Comparison of ENCODE assay signal across 20 cellular contexts in the genomic region with DNA sequence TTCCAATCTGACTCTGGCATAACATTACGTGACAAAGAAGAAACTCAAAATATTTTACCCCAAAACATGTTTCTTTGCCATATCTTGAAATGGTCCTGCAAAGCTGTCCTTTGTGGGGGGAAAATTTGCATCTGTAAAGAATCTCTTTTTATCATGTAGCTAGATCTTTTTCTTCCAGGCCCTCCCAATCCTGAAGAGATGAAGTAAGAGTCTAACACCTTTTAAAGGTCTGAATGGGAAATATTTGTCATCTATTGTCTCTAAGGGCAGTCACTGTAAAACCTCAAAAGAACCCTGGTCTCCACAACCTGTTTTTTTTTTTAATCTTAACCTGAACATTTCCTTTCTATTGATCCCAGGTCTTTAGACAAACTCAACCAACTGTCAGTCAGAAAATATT. TPM values are rescaled to one million over a fixed set of nuclear protein-coding genes. Genes with fewer than 3 reads are reported as not detected.
DNase-seq lines count a peak whose midpoint lies in the region; TF ChIP-seq lines count a peak whose summit lies in the region.
"Had no signal": no experiment of that assay in that cellular context is flagged by ENCODE, and none has a peak within 500 bp of the region (broad histone marks: within the 10 kb centered on the region; RNA-seq: fewer than 3 reads in every experiment).

No MANE protein-coding gene starts in this region.

- no peaks in the 10 kb centered on the region for H3K36me3 Mint-ChIP-seq in endodermal cell (ENCODE audit: low read depth)
- H3K36me3 Mint-ChIP-seq: CD14-positive monocyte; CD4-positive, alpha-beta memory T cell; CD4-positive, CD25-positive, alpha-beta regulatory T cell had no signal

- H3K4me1 Mint-ChIP-seq in endodermal cell, result peaks cover 12% of the 10 kb centered on the region
- H3K4me1 Mint-ChIP-seq: CD14-positive monocyte; CD4-positive, alpha-beta memory T cell; CD4-positive, CD25-positive, alpha-beta regulatory T cell; CD8-positive, alpha-beta memory T cell had no signal

- H3K4me3 ChIP-seq in HUES48 (ENCODE audit: low read depth, low read length) (no peak overlapping the region), endodermal cell (ENCODE audit: low read length) (peak overlapping the region; percentile 2)
- H3K4me3 ChIP-seq: A549, BLaER1 had no signal

- no peaks in the 10 kb centered on the region for H3K27me3 Mint-ChIP-seq in endodermal cell (ENCODE audit: insufficient read depth)

- H3K36me3 ChIP-seq in HUES48 (ENCODE audit: control insufficient read depth, insufficient read depth, low read length) (no peaks in the 10 kb centered on the region), endodermal cell (ENCODE audit: control insufficient read depth, insufficient read depth, low read length) (no peaks in the 10 kb centered on the region)
- H3K36me3 ChIP-seq: BE2C, BLaER1 had no signal

- H3K9me3 ChIP-seq in HUES48 (ENCODE audit: control insufficient read depth, insufficient read depth, low read length), result peaks cover 3% of the 10 kb centered on the region; the same call in 1 of the 2 replicates
- H3K9me3 ChIP-seq in endodermal cell (ENCODE audit: control insufficient read depth, low read length), result peaks cover 10% of the 10 kb centered on the region
- H3K9me3 ChIP-seq: A549, BE2C, BLaER1 had no signal

- no peak overlapping the region for H3K27ac Mint-ChIP-seq in endodermal cell
- H3K27ac Mint-ChIP-seq: CD4-positive, alpha-beta memory T cell; CD4-positive, CD25-positive, alpha-beta regulatory T cell had no signal

- H3K4me1 ChIP-seq in HUES48 (ENCODE audit: control insufficient read depth, insufficient read depth, low read length) (no peaks in the 10 kb centered on the region), endodermal cell (ENCODE audit: control insufficient read depth, insufficient read depth, low read length) (no peaks in the 10 kb centered on the region)
- H3K4me1 ChIP-seq: A549, BE2C, BLaER1 had no signal

- H3K27me3 ChIP-seq in HUES48 (ENCODE audit: control insufficient read depth, insufficient read depth, low read length), result no peaks in the 10 kb centered on the region
- no peaks in the 10 kb centered on the region for H3K27me3 ChIP-seq in endodermal cell (ENCODE audit: control insufficient read depth, insufficient read depth, low read length, poor library complexity, severe bottlenecking)
- H3K27me3 ChIP-seq: BLaER1 had no signal

- H3K27ac ChIP-seq in HUES48 (ENCODE audit: low read depth, low read length) (peak overlapping the region; percentile 30), endodermal cell (ENCODE audit: low read depth, low read length) (no peak overlapping the region)
- H3K27ac ChIP-seq: 22Rv1, A549, BLaER1 had no signal

- no peak overlapping the region for H3K4me3 Mint-ChIP-seq in endodermal cell
- H3K4me3 Mint-ChIP-seq: CD14-positive monocyte; CD4-positive, alpha-beta memory T cell; CD4-positive, CD25-positive, alpha-beta regulatory T cell; CD8-positive, alpha-beta memory T cell had no signal

- no peak for DNase-seq in endodermal cell
- peak; percentile 38 for DNase-seq in renal cortical epithelial cell (ENCODE audit: low read depth)
- DNase-seq in D341Med (ENCODE audit: low spot score), result no peak
- no peak for DNase-seq in nucleus accumbens (lab: John Stamatoyannopoulos, UW)
- DNase-seq: ACHN; BE2C; C1 segment of cervical spinal cord; CD4-positive, alpha-beta memory T cell; CD4-positive, CD25-positive, alpha-beta regulatory T cell; CD8-positive, alpha-beta memory T cell; COR-L47; DMS79 treated with DMSO at 0.1 percent for 48 hours; GF-D8 had no signal

- H3K9me3 Mint-ChIP-seq in endodermal cell, result peaks cover 11% of the 10 kb centered on the region

- no peak overlapping the region for H3K9ac ChIP-seq in HUES48 (ENCODE audit: low read depth, low read length)
- no peak overlapping the region for H3K9ac ChIP-seq in endodermal cell (ENCODE audit: extremely low read depth, low read length, poor library complexity, severe bottlenecking)
- H3K9ac ChIP-seq: BLaER1 had no signal

- WGBS in endodermal cell (ENCODE audit: insufficient coverage in 1 of 2, insufficient read length in 1 of 2), 2 experiments, result 80% methylated on average over 1 of the region's 1 CpG; no CpG with 5 or more reads in 1 of the 2 experiments

- no peak for TF ChIP-seq CTCF in endodermal cell (conservative IDR thresholded peaks at IDR 0.05)

RNA-seq across cellular contexts. Expression of gene OR2AE1, which starts 8.6 kb away (rescaled TPM):
- total RNA-seq in endodermal cell, result not detected
- not detected for polyA plus RNA-seq in endodermal cell (2013, experiment 1 of 2)
- not detected for polyA plus RNA-seq in endodermal cell (2013, experiment 2 of 2)
- total RNA-seq in renal cortical epithelial cell, result 0.15 TPM in 1 of 2 replicates, not detected in the other
- total RNA-seq: A172; CD4-positive, alpha-beta memory T cell had no signal
- polyA plus RNA-seq: AG04450; CD14-positive monocyte; CD4-positive, alpha-beta memory T cell; CD4-positive, CD25-positive, alpha-beta regulatory T cell; CD8-positive, alpha-beta memory T cell had no signal

RNA-seq across cellular contexts. Expression of gene CYP3A43, which starts 40.4 kb away (rescaled TPM):
- total RNA-seq in endodermal cell (under 1 TPM; 0.31 to 0.60 TPM), renal cortical epithelial cell (not detected in 2 replicates)
- 0.39 TPM for polyA plus RNA-seq in endodermal cell (2013, experiment 1 of 2)
- 0.29 TPM for polyA plus RNA-seq in endodermal cell (2013, experiment 2 of 2)
- total RNA-seq: A172; CD4-positive, alpha-beta memory T cell; CD4-positive, CD25-positive, alpha-beta regulatory T cell; CD8-positive, alpha-beta memory T cell had no signal
- polyA plus RNA-seq: A549; AG04450; CD14-positive monocyte; CD4-positive, alpha-beta memory T cell; CD4-positive, CD25-positive, alpha-beta regulatory T cell; CD8-positive, alpha-beta memory T cell had no signal

RNA-seq across cellular contexts. Expression of gene TRIM4, which starts 51.1 kb away (rescaled TPM):
- total RNA-seq in endodermal cell (10 to 100 TPM; 10.5 to 13.2 TPM), renal cortical epithelial cell (21.2 and 35.4 TPM in 2 replicates)
- polyA plus RNA-seq in endodermal cell (2013, experiment 1 of 2), result 17.3 TPM
- polyA plus RNA-seq in endodermal cell (2013, experiment 2 of 2), result 13.8 TPM
